ENCODE assay signal across 8 cellular contexts in the genomic region with DNA sequence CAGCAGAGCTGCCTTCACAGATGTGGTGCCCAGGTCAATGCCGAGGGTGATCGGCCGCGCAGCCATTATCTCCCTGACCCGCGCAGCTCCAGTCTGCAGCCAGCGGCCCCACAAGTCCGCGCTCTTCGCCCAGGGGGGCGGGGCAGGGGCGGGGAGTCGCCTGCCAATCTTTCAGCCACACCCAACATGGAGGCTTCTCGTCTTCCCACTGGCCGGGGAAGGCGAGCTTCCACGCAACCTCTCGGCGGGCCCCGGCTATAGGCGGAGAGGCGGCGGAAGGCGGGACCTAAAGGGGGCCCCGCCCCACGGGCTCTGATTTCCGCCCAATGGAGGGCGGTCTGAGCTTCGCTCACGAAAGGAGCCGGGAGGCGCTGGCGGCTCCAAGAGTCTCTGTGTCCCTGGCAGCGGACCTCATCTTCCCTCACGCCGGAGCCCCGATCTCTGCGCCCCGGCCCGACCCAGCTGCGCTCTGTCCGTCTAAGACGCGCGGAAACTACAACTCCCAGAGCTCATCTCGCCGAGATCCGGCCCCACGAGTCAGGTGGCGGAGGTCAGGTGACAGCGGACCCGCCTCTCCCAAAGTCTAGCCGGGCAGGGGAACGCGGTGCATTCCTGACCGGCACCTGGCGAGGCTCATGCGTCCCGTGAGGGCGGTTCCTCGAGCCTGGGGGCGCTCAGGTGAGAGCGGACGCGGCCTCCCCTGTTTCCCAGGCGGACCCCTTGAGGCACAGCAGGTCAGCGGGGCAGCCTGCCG. TPM values are rescaled to one million over a fixed set of nuclear protein-coding genes. Genes with fewer than 3 reads are reported as not detected.
DNase-seq lines count a peak whose midpoint lies in the region; ATAC-seq and TF ChIP-seq lines count a peak whose summit lies in the region.

A gene (plus strand): TSS at position 607 of the 754 bp plus-strand sequence. CDS start 3,447 bp downstream, outside the sequence.
A gene with protein sequence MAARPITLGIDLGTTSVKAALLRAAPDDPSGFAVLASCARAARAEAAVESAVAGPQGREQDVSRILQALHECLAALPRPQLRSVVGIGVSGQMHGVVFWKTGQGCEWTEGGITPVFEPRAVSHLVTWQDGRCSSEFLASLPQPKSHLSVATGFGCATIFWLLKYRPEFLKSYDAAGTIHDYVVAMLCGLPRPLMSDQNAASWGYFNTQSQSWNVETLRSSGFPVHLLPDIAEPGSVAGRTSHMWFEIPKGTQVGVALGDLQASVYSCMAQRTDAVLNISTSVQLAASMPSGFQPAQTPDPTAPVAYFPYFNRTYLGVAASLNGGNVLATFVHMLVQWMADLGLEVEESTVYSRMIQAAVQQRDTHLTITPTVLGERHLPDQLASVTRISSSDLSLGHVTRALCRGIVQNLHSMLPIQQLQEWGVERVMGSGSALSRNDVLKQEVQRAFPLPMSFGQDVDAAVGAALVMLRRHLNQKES (minus strand): TSS at position 97 of the 754 bp plus-strand sequence. CDS start 31 bp downstream, at position 66.

- CTCF ChIA-PET in BJ (lab: Yijun Ruan, JAX) = interaction anchor here (0.6 to 1.3 kb wide), 3 partner anchors 11 to 588 kb away, joined by 3 to 5 read pairs (median 4); no protein-coding TSS in a partner anchor

- DNase-seq in BJ (ENCODE audit: low read depth) = peak; percentile 79
- DNase-seq in NCI-H526 treated with DMSO at 0.1 percent for 48 hours (lab: John Stamatoyannopoulos, UW) = peak; percentile 79
- peak; percentile 99 for DNase-seq in activated CD4-positive, alpha-beta T cell treated with anti-CD3 and anti-CD28 coated beads, Interleukin-2, amount 10 ng/mL, durations not matched to agents 24 days and 14 days
- DNase-seq in coronary artery (ENCODE audit: low spot score) = peak; percentile 98
- DNase-seq in left colon = peak; percentile 96 to 97
- DNase-seq in stimulated activated CD4-positive, alpha-beta T cell treated with anti-CD3 and anti-CD28 coated beads, Interleukin-1b, Interleukin-23, amount 100 ng/mL, for 48 hours = peak; percentile 95

- no peaks in the 10 kb centered on the region for H3K27me3 ChIP-seq in BJ (ENCODE audit: control insufficient read depth, insufficient read depth, low read length)

- ATAC-seq in GM19324 (IDR thresholded peaks at IDR 0.05; ENCODE audit: low FRiP score, unreplicated experiment) = peak; percentile 96
- ATAC-seq in HG03469 (IDR thresholded peaks at IDR 0.05; ENCODE audit: unreplicated experiment) = peak; percentile 67
- peak; percentile 93 for ATAC-seq in left colon

- H3K36me3 Mint-ChIP-seq in activated CD4-positive, alpha-beta T cell treated with anti-CD3 and anti-CD28 coated beads, Interleukin-2, amount 10 ng/mL, durations not matched to agents 24 days and 14 days (ENCODE audit: low read depth) = peaks cover 33% of the 10 kb centered on the region

- POLR2A ChIA-PET in BJ (lab: Charles Lee) = no interaction called here

- intact Hi-C loops in activated CD4-positive, alpha-beta T cell treated with anti-CD3 and anti-CD28 coated beads, Interleukin-2, amount 10 ng/mL, durations not matched to agents 24 days and 14 days (cut with micrococcal nuclease) = loop anchor here (1.0 to 10.0 kb wide), 3 partner anchors 32 to 592 kb away; a partner anchor contains a TSS
- intact Hi-C loops in left colon (cut with DNase I, micrococcal nuclease) = no loop called here

- H3K27ac ChIP-seq in coronary artery = peak within 1 kb of the TSS; percentile 95 to 98

- H3K9me3 Mint-ChIP-seq in activated CD4-positive, alpha-beta T cell treated with anti-CD3 and anti-CD28 coated beads, Interleukin-2, amount 10 ng/mL, durations not matched to agents 24 days and 14 days = no peaks in the 10 kb centered on the region

- H3K4me3 ChIP-seq in BJ (ENCODE audit: low read depth, low read length) = peak within 1 kb of the TSS; percentile 96
- peak within 1 kb of the TSS; percentile 100 for H3K4me3 ChIP-seq in coronary artery

- H3K27me3 Mint-ChIP-seq in activated CD4-positive, alpha-beta T cell treated with anti-CD3 and anti-CD28 coated beads, Interleukin-2, amount 10 ng/mL, durations not matched to agents 24 days and 14 days = no peaks in the 10 kb centered on the region

- peak within 1 kb of the TSS; percentile 98 for H3K4me3 Mint-ChIP-seq in activated CD4-positive, alpha-beta T cell treated with anti-CD3 and anti-CD28 coated beads, Interleukin-2, amount 10 ng/mL, durations not matched to agents 24 days and 14 days

- no peaks in the 10 kb centered on the region for H3K36me3 ChIP-seq in BJ (ENCODE audit: control insufficient read depth, insufficient read depth, low read length)

- H3K27ac Mint-ChIP-seq in activated CD4-positive, alpha-beta T cell treated with anti-CD3 and anti-CD28 coated beads, Interleukin-2, amount 10 ng/mL, durations not matched to agents 24 days and 14 days = peak within 1 kb of the TSS; percentile 99

- no peak for TF ChIP-seq CTCF in BJ (IDR thresholded peaks at IDR 0.05; ENCODE audit: insufficient read depth, low read depth, low read length)
- TF ChIP-seq CTCF in coronary artery (IDR thresholded peaks at IDR 0.05) = no peak

- H3K4me1 Mint-ChIP-seq in activated CD4-positive, alpha-beta T cell treated with anti-CD3 and anti-CD28 coated beads, Interleukin-2, amount 10 ng/mL, durations not matched to agents 24 days and 14 days = peaks cover 43% of the 10 kb centered on the region

RNA-seq across cellular contexts. Expression of the first gene that starts in this region (rescaled TPM):
- 4.9 and 5.0 TPM in 2 replicates for polyA plus RNA-seq in BJ (2011; rRNA removed)
- polyA minus RNA-seq in BJ (2011; rRNA and poly(A)+ RNA removed) = 5.4 and 6.2 TPM in 2 replicates
- total RNA-seq in activated CD4-positive, alpha-beta T cell treated with anti-CD3 and anti-CD28 coated beads, Interleukin-2, amount 10 ng/mL, durations not matched to agents 24 days and 14 days = 46.7 and 48.1 TPM in 2 replicates
- total RNA-seq in left colon = 1 to 10 TPM; 7.7 to 8.0 TPM

RNA-seq across cellular contexts. Expression of the second gene that starts in this region (rescaled TPM):
- polyA plus RNA-seq in BJ (2011; rRNA removed) = 4.5 and 5.6 TPM in 2 replicates
- 6.0 and 7.0 TPM in 2 replicates for polyA minus RNA-seq in BJ (2011; rRNA and poly(A)+ RNA removed)
- 20.6 and 21.2 TPM in 2 replicates for total RNA-seq in activated CD4-positive, alpha-beta T cell treated with anti-CD3 and anti-CD28 coated beads, Interleukin-2, amount 10 ng/mL, durations not matched to agents 24 days and 14 days
- 10 to 100 TPM; 19.1 to 19.6 TPM for total RNA-seq in left colon

Comparison
In these comparisons a context has a peak if more than half of its experiments do, and no peak if none do; other contexts are left out.
1. Peak in every context shown above with its lines: DNase-seq, ATAC-seq, H3K4me3 ChIP-seq and H3K27ac ChIP-seq.